In the genomic region with DNA sequence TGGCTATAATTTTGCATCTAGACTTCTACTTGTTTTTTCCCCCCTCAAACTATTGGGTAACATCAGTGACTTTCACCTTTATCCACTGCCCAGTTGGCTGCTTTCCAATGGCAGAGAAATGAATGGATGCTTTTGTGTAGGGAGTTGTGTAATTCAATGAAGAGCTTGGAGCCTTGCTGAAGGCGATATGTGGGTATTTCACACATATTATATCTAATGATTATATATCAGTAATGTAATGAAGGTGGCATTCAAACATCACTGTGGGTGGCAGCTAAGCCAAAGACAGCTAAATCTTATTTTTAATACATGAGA, we compare ENCODE assay signal across 13 cellular contexts.
DNase-seq lines count a peak whose midpoint lies in the region; ATAC-seq, FAIRE-seq and TF ChIP-seq lines count a peak whose summit lies in the region.
"Had no signal": no experiment of that assay in that cellular context is flagged by ENCODE, and none has a peak within 500 bp of the region (broad histone marks: within the 10 kb centered on the region; RNA-seq: fewer than 3 reads in every experiment).

No MANE protein-coding gene starts in this region.

- H3K27me3 ChIP-seq in adipocyte (replicated peaks; ENCODE audit: control insufficient read depth, insufficient read depth, low read length) (no peaks in the 10 kb centered on the region), foreskin keratinocyte (no peaks in the 10 kb centered on the region)
- H3K27me3 ChIP-seq in effector memory CD4-positive, alpha-beta T cell (replicated peaks; ENCODE audit: control insufficient read depth, insufficient read depth, low read length, poor library complexity, severe bottlenecking): no peaks in the 10 kb centered on the region

- no peak for FAIRE-seq in H54 (lab: Jason Lieb, UNC)
- FAIRE-seq: endometrium had no signal

- TF ChIP-seq POLR2A in H54 (IDR thresholded peaks at IDR 0.05; ENCODE audit: low read depth, low read length): no peak

- H3K9me3 ChIP-seq in adipocyte (ENCODE audit: control insufficient read depth, low read length): no peaks in the 10 kb centered on the region
- H3K9me3 ChIP-seq in effector memory CD4-positive, alpha-beta T cell (ENCODE audit: control insufficient read depth, low read length): no peaks in the 10 kb centered on the region
- H3K9me3 ChIP-seq: prostate gland had no signal

- H3K4me1 ChIP-seq in adipocyte (ENCODE audit: control insufficient read depth, insufficient read depth, low read length) (peaks cover 18% of the 10 kb centered on the region), foreskin keratinocyte (peaks cover 12% of the 10 kb centered on the region)
- H3K4me1 ChIP-seq in effector memory CD4-positive, alpha-beta T cell (ENCODE audit: control insufficient read depth, insufficient read depth, low read length, poor library complexity, severe bottlenecking): no peaks in the 10 kb centered on the region
- H3K4me1 ChIP-seq: prostate gland had no signal

- H3K4me3 ChIP-seq in adipocyte (ENCODE audit: low read length): no peak overlapping the region
- H3K4me3 ChIP-seq in effector memory CD4-positive, alpha-beta T cell (ENCODE audit: insufficient read depth, low read depth, low read length, poor library complexity, severe bottlenecking): no peak overlapping the region
- H3K4me3 ChIP-seq: prostate gland had no signal

- H3K36me3 ChIP-seq in adipocyte (ENCODE audit: control insufficient read depth, insufficient read depth, low read length, severe bottlenecking): no peaks in the 10 kb centered on the region
- no peaks in the 10 kb centered on the region for H3K36me3 ChIP-seq in effector memory CD4-positive, alpha-beta T cell (ENCODE audit: control insufficient read depth, insufficient read depth, low read length)
- H3K36me3 ChIP-seq: prostate gland had no signal

- DNase-seq in HuH-7.5 (ENCODE audit: low spot score) (peak; percentile 29), adipocyte (ENCODE audit: low read depth) (peak; percentile 39), foreskin keratinocyte (peak; percentile 49 to 67), putamen (ENCODE audit: low spot score) (peak; percentile 33), NCI-H2107 treated with DMSO at 0.1 percent for 48 hours (lab: John Stamatoyannopoulos, UW; ENCODE audit: unreplicated experiment) (no peak), activated gamma-delta T cell (lab: John Stamatoyannopoulos, UW) (no peak), H54 (ENCODE audit: insufficient read length, low spot score) (no peak)
- no peak for DNase-seq in effector memory CD4-positive, alpha-beta T cell
- DNase-seq: activated CD4-positive, alpha-beta T cell treated with anti-CD3 and anti-CD28 coated beads for 1 hour; activated naive CD4-positive, alpha-beta T cell treated with anti-CD3 and anti-CD28 coated beads for 36 hours; DMS53 had no signal

- ATAC-seq in foreskin keratinocyte: peak; percentile 35

- H3K27ac ChIP-seq in foreskin keratinocyte: no peak overlapping the region
- no peak overlapping the region for H3K27ac ChIP-seq in effector memory CD4-positive, alpha-beta T cell (ENCODE audit: insufficient read depth, low read length, poor library complexity, severe bottlenecking)
- H3K27ac ChIP-seq: prostate gland had no signal

- H3K9ac ChIP-seq in adipocyte (ENCODE audit: low read length): no peak overlapping the region

- TF ChIP-seq CTCF in foreskin keratinocyte (conservative IDR thresholded peaks at IDR 0.05): no peak

Comparison
In these comparisons a context has a peak if more than half of its experiments do, and no peak if none do; other contexts are left out.
1. DNase-seq: peak in HuH-7.5 (single experiment), adipocyte (single experiment), foreskin keratinocyte (2 of 2) and putamen (single experiment); none in NCI-H2107 treated with DMSO at 0.1 percent for 48 hours (single experiment), activated gamma-delta T cell (single experiment), H54 (single experiment) and effector memory CD4-positive, alpha-beta T cell (0 of 3).